Comparison of ENCODE assay signal across 1 cellular context in genomic region chr6:14841901-14842421, GRCh38.
TF ChIP-seq lines count a peak whose summit lies in the region.

No MANE protein-coding gene starts in this region.

TF ChIP-seq in HEK293, 187 proteins besides CTCF, POLR2A, EP300 and RAD21 (continued from another document):
- TF ChIP-seq ZNF280D (tag by site-specific recombination; IDR thresholded peaks at IDR 0.05) (no peak), ZNF302 (tag by site-specific recombination; IDR thresholded peaks at IDR 0.05; ENCODE audit: low read depth) (no peak), ZBTB26 (tag by site-specific recombination; optimal IDR thresholded peaks at IDR 0.05) (no peak), ZNF561 (tag by site-specific recombination; IDR thresholded peaks at IDR 0.05; ENCODE audit: borderline replicate concordance) (no peak), ZFHX2 (tag by site-specific recombination; conservative IDR thresholded peaks at IDR 0.05) (peak; percentile 81), PRDM2 (tag by site-specific recombination; IDR thresholded peaks at IDR 0.05; ENCODE audit: borderline replicate concordance) (no peak), FEZF1 (tag by site-specific recombination; IDR thresholded peaks at IDR 0.05) (no peak), ZNF639 (tag by site-specific recombination; IDR thresholded peaks at IDR 0.05) (no peak)
- TF ChIP-seq, protein P1, sequence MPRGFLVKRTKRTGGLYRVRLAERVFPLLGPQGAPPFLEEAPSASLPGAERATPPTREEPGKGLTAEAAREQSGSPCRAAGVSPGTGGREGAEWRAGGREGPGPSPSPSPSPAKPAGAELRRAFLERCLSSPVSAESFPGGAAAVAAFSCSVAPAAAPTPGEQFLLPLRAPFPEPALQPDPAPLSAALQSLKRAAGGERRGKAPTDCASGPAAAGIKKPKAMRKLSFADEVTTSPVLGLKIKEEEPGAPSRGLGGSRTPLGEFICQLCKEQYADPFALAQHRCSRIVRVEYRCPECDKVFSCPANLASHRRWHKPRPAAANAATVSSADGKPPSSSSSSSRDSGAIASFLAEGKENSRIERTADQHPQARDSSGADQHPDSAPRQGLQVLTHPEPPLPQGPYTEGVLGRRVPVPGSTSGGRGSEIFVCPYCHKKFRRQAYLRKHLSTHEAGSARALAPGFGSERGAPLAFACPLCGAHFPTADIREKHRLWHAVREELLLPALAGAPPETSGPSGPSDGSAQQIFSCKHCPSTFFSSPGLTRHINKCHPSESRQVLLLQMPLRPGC (tag by site-specific recombination; IDR thresholded peaks at IDR 0.05): no peak
- TF ChIP-seq, protein P2, sequence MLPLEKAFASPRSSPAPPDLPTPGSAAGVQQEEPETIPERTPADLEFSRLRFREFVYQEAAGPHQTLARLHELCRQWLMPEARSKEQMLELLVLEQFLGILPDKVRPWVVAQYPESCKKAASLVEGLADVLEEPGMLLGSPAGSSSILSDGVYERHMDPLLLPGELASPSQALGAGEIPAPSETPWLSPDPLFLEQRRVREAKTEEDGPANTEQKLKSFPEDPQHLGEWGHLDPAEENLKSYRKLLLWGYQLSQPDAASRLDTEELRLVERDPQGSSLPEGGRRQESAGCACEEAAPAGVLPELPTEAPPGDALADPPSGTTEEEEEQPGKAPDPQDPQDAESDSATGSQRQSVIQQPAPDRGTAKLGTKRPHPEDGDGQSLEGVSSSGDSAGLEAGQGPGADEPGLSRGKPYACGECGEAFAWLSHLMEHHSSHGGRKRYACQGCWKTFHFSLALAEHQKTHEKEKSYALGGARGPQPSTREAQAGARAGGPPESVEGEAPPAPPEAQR (tag by site-specific recombination; IDR thresholded peaks at IDR 0.05): no peak
